ENCODE assay signal across 2 cellular contexts in the genomic region with DNA sequence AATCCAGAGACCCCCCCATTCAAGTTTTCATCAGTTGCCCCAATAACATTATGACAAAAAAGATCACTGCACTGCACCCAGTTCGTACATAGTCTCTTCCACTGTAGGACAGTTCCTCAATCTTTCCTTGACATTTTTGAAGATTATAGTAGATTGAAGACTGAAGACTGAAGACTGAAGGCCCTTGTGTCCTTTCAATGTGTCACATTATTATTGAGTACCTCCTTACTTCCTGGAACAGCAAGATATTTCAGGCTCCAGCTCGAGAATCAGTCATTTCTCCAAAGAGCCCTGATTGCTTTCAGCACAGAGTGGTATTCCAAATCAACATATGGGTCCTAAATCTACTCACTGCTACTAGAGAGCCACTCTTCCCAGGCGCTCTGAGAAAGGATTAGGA.
TF ChIP-seq lines count a peak whose summit lies in the region.

No MANE protein-coding gene starts in this region.

TF ChIP-seq in GM12878, 131 proteins besides CTCF, POLR2A, EP300 and RAD21 (continued from another document):
- TF ChIP-seq CEBPB (IDR thresholded peaks at IDR 0.05; ENCODE audit: borderline replicate concordance in 1 of 2, low read depth in 2 of 2, low read length in 2 of 2): no peak
- no peak for TF ChIP-seq TARDBP (IDR thresholded peaks at IDR 0.05; ENCODE audit: borderline replicate concordance)
- no peak for TF ChIP-seq SMAD1 (IDR thresholded peaks at IDR 0.05; ENCODE audit: low read depth, partially characterized antibody)

TF ChIP-seq in GM23338, 12 proteins besides CTCF, POLR2A, EP300 and RAD21 (continued from another document):
- TF ChIP-seq, protein P1, sequence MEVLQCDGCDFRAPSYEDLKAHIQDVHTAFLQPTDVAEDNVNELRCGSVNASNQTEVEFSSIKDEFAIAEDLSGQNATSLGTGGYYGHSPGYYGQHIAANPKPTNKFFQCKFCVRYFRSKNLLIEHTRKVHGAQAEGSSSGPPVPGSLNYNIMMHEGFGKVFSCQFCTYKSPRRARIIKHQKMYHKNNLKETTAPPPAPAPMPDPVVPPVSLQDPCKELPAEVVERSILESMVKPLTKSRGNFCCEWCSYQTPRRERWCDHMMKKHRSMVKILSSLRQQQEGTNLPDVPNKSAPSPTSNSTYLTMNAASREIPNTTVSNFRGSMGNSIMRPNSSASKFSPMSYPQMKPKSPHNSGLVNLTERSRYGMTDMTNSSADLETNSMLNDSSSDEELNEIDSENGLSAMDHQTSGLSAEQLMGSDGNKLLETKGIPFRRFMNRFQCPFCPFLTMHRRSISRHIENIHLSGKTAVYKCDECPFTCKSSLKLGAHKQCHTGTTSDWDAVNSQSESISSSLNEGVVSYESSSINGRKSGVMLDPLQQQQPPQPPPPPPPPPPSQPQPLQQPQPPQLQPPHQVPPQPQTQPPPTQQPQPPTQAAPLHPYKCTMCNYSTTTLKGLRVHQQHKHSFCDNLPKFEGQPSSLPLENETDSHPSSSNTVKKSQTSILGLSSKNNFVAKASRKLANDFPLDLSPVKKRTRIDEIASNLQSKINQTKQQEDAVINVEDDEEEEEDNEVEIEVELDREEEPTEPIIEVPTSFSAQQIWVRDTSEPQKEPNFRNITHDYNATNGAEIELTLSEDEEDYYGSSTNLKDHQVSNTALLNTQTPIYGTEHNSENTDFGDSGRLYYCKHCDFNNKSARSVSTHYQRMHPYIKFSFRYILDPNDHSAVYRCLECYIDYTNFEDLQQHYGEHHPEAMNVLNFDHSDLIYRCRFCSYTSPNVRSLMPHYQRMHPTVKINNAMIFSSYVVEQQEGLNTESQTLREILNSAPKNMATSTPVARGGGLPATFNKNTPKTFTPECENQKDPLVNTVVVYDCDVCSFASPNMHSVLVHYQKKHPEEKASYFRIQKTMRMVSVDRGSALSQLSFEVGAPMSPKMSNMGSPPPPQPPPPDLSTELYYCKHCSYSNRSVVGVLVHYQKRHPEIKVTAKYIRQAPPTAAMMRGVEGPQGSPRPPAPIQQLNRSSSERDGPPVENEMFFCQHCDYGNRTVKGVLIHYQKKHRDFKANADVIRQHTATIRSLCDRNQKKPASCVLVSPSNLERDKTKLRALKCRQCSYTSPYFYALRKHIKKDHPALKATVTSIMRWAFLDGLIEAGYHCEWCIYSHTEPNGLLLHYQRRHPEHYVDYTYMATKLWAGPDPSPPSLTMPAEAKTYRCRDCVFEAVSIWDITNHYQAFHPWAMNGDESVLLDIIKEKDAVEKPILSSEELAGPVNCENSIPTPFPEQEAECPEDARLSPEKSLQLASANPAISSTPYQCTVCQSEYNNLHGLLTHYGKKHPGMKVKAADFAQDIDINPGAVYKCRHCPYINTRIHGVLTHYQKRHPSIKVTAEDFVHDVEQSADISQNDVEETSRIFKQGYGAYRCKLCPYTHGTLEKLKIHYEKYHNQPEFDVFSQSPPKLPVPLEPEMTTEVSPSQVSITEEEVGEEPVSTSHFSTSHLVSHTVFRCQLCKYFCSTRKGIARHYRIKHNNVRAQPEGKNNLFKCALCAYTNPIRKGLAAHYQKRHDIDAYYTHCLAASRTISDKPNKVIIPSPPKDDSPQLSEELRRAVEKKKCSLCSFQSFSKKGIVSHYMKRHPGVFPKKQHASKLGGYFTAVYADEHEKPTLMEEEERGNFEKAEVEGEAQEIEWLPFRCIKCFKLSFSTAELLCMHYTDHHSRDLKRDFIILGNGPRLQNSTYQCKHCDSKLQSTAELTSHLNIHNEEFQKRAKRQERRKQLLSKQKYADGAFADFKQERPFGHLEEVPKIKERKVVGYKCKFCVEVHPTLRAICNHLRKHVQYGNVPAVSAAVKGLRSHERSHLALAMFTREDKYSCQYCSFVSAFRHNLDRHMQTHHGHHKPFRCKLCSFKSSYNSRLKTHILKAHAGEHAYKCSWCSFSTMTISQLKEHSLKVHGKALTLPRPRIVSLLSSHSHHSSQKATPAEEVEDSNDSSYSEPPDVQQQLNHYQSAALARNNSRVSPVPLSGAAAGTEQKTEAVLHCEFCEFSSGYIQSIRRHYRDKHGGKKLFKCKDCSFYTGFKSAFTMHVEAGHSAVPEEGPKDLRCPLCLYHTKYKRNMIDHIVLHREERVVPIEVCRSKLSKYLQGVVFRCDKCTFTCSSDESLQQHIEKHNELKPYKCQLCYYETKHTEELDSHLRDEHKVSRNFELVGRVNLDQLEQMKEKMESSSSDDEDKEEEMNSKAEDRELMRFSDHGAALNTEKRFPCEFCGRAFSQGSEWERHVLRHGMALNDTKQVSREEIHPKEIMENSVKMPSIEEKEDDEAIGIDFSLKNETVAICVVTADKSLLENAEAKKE (CRISPR knock-in tag; IDR thresholded peaks at IDR 0.05): no peak
- no peak for TF ChIP-seq EZH2phosphoT487 (IDR thresholded peaks at IDR 0.05; ENCODE audit: unreplicated experiment)
- no peak for TF ChIP-seq NANOG (IDR thresholded peaks at IDR 0.05; ENCODE audit: borderline replicate concordance)
- no peak for TF ChIP-seq JUNB (IDR thresholded peaks at IDR 0.05; ENCODE audit: unreplicated experiment)
- TF ChIP-seq POLR2AphosphoS5 (IDR thresholded peaks at IDR 0.05; ENCODE audit: low read depth): no peak
- TF ChIP-seq CREB1 (CRISPR knock-in tag; IDR thresholded peaks at IDR 0.05; ENCODE audit: low read depth): no peak
- TF ChIP-seq ZNF331 (CRISPR knock-in tag; IDR thresholded peaks at IDR 0.05; ENCODE audit: low read depth): no peak
- no peak for TF ChIP-seq ETS1 (IDR thresholded peaks at IDR 0.05)
- TF ChIP-seq, protein P2, sequence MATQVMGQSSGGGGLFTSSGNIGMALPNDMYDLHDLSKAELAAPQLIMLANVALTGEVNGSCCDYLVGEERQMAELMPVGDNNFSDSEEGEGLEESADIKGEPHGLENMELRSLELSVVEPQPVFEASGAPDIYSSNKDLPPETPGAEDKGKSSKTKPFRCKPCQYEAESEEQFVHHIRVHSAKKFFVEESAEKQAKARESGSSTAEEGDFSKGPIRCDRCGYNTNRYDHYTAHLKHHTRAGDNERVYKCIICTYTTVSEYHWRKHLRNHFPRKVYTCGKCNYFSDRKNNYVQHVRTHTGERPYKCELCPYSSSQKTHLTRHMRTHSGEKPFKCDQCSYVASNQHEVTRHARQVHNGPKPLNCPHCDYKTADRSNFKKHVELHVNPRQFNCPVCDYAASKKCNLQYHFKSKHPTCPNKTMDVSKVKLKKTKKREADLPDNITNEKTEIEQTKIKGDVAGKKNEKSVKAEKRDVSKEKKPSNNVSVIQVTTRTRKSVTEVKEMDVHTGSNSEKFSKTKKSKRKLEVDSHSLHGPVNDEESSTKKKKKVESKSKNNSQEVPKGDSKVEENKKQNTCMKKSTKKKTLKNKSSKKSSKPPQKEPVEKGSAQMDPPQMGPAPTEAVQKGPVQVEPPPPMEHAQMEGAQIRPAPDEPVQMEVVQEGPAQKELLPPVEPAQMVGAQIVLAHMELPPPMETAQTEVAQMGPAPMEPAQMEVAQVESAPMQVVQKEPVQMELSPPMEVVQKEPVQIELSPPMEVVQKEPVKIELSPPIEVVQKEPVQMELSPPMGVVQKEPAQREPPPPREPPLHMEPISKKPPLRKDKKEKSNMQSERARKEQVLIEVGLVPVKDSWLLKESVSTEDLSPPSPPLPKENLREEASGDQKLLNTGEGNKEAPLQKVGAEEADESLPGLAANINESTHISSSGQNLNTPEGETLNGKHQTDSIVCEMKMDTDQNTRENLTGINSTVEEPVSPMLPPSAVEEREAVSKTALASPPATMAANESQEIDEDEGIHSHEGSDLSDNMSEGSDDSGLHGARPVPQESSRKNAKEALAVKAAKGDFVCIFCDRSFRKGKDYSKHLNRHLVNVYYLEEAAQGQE (IDR thresholded peaks at IDR 0.05; ENCODE audit: unreplicated experiment): no peak
- no peak for TF ChIP-seq ZNF114 (CRISPR knock-in tag; IDR thresholded peaks at IDR 0.05)
